8 cellular contexts compared by ENCODE assay signal in genomic region chr6:157823523-157824370, GRCh38. TPM values are rescaled to one million over a fixed set of nuclear protein-coding genes. Genes with fewer than 3 reads are reported as not detected.
DNase-seq lines count a peak whose midpoint lies in the region; ATAC-seq and TF ChIP-seq lines count a peak whose summit lies in the region.

No MANE protein-coding gene starts in this region.

- DNase-seq in GM03348 (ENCODE audit: low spot score) (peak; percentile 39), LNCaP clone FGC (ENCODE audit: low read depth) (peak; percentile 52), cerebellum (ENCODE audit: low spot score) (peak; percentile 18), left kidney (ENCODE audit: low read depth, low spot score) (peak; percentile 82), putamen (ENCODE audit: low spot score) (no peak)
- DNase-seq in activated CD4-positive, CD25-positive, alpha-beta regulatory T cell treated with anti-CD3 and anti-CD28 coated beads, Interleukin-2, amount 50 U/mL, for 72 hours: peak; percentile 77
- peak; percentile 89 for DNase-seq in stimulated activated CD4-positive, alpha-beta T cell treated with anti-CD3 and anti-CD28 coated beads, Interleukin-4, amount 100 ng/mL, for 24 hours

- peak overlapping the region; percentile 83 for H3K4me3 ChIP-seq in LNCaP clone FGC (ENCODE audit: low read depth, low read length)

- peak; percentile 45 for ATAC-seq in GM21825 (IDR thresholded peaks at IDR 0.05; ENCODE audit: unreplicated experiment)

- no peak for TF ChIP-seq CTCF in LNCaP clone FGC (IDR thresholded peaks at IDR 0.05; ENCODE audit: control insufficient read depth, extremely low read depth, insufficient read depth)

RNA-seq across cellular contexts. Expression of gene SNX9, which starts 0.7 kb away (rescaled TPM):
- 13.3 TPM for total RNA-seq in cerebellum
